Comparison of ENCODE assay signal across 25 cellular contexts in the genomic region with DNA sequence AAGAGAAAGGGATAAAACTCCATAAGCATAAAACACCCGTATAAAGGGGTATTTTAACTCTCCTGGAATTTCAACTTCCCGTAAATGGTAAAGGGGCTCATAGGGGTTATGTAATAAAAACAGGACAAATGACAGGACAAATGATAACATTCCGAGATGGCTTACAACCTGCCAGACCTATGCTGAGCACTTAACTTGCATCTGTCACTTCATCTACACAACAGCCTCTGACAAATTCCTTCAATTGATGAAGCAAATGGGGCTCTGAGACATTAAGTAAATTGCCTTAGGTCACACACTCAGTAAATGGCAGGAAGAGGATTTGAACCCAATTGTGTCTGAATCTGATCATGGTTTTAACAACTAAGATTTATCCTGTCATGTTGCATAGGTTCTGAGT.
"Had no signal": no experiment of that assay in that cellular context is flagged by ENCODE, and none has a peak within 500 bp of the region (broad histone marks: within the 10 kb centered on the region; RNA-seq: fewer than 3 reads in every experiment).

No MANE protein-coding gene starts in this region.

- H2AFZ ChIP-seq: neural progenitor cell had no signal

- H3K4me3 ChIP-seq: left lung, lower lobe of right lung, neural progenitor cell, ovary, right atrium auricular region, right lobe of liver, smooth muscle cell, stomach, testis, thyroid gland, upper lobe of right lung had no signal

- DNase-seq: hippocampal formation; kidney; left colon; left lung; lower lobe of right lung; naive thymus-derived CD8-positive, alpha-beta T cell; occipital lobe; ovary; right lobe of liver; stimulated activated CD4-positive, alpha-beta T cell treated with anti-CD3 and anti-CD28 coated beads, Interleukin-1b, Interleukin-23, amount 100 ng/mL, for 48 hours; stimulated activated CD4-positive, alpha-beta T cell treated with anti-CD3 and anti-CD28 coated beads, Interleukin-2, amount 100 ng/mL, for 48 hours; stimulated activated CD4-positive, alpha-beta T cell treated with anti-CD3 and anti-CD28 coated beads, Interleukin-4, amount 100 ng/mL, for 4 hours; stimulated activated CD8-positive, alpha-beta memory T cell treated with anti-CD3 and anti-CD28 coated beads, Interleukin-4, amount 100 ng/mL, for 48 hours; stimulated activated naive CD4-positive, alpha-beta T cell treated with Interleukin-2 at 50 U/mL for 16 hours; stomach; testis; thyroid gland; trophoblast cell; upper lobe of right lung had no signal

- H3K4me2 ChIP-seq: neural progenitor cell, smooth muscle cell had no signal

- H3K9me3 ChIP-seq: left lung, lower lobe of right lung, neutrophil, ovary, right atrium auricular region, right lobe of liver, stomach, testis, thyroid gland, upper lobe of right lung had no signal

- ATAC-seq: left colon; left lung; lower lobe of right lung; naive thymus-derived CD8-positive, alpha-beta T cell; right lobe of liver; stimulated activated memory B cell treated with anti-CD40 and anti-IgM and Interleukin-4, amounts not matched to agents 10 μg/mL and 1 μg/mL and 100 μg/mL, for 72 hours; upper lobe of right lung had no signal

- H3K27me3 ChIP-seq: left lung, neural progenitor cell, neutrophil, ovary, right atrium auricular region, right lobe of liver, stomach, testis, thyroid gland, upper lobe of right lung had no signal

- FAIRE-seq: kidney, urothelium cell line had no signal

- H3K9ac ChIP-seq: neural progenitor cell had no signal

- H3K36me3 ChIP-seq: left lung, lower lobe of right lung, neural progenitor cell, neutrophil, ovary, right atrium auricular region, right lobe of liver, stomach, thyroid gland, upper lobe of right lung had no signal

- H3K4me1 ChIP-seq: left lung, lower lobe of right lung, neural progenitor cell, right atrium auricular region, right lobe of liver, stomach, testis, thyroid gland, upper lobe of right lung had no signal

- H3K27ac ChIP-seq: left lung, lower lobe of right lung, neural progenitor cell, neutrophil, ovary, right atrium auricular region, right lobe of liver, stomach, testis, thyroid gland, upper lobe of right lung had no signal
